23 cellular contexts compared by ENCODE assay signal in genomic region chr11:44903518-44903917, GRCh38. TPM values are rescaled to one million over a fixed set of nuclear protein-coding genes. Genes with fewer than 3 reads are reported as not detected.
DNase-seq lines count a peak whose midpoint lies in the region; ATAC-seq, FAIRE-seq and TF ChIP-seq lines count a peak whose summit lies in the region.
"Had no signal": no experiment of that assay in that cellular context is flagged by ENCODE, and none has a peak within 500 bp of the region (broad histone marks: within the 10 kb centered on the region; RNA-seq: fewer than 3 reads in every experiment).

No MANE protein-coding gene starts in this region.

- H3K9ac ChIP-seq in HepG2 (ENCODE audit: insufficient read depth, low read depth, low read length) (no peak overlapping the region), K562 (ENCODE audit: insufficient read depth in 1 of 2, low read depth in 2 of 2, low read length in 2 of 2) (no peak overlapping the region)
- H3K9ac ChIP-seq: BLaER1 had no signal

- intact Hi-C loops in HepG2 (cut with micrococcal nuclease; ENCODE audit: unreplicated experiment) = no loop called here
- intact Hi-C loops in right lobe of liver (cut with DNase I) = no loop called here
- intact Hi-C loops in K562 (cut with micrococcal nuclease) = no loop called here
- intact Hi-C loops in spleen (cut with DNase I; ENCODE audit: low total_unique reads) = no loop called here

- CTCF ChIA-PET in HepG2 (lab: Yijun Ruan, JAX; ENCODE audit: low intra/inter-chr PET ratio, low total read pairs) = no interaction called here
- CTCF ChIA-PET in K562 (lab: Yijun Ruan, JAX; ENCODE audit: low intra/inter-chr PET ratio) = no interaction called here
- CTCF ChIA-PET in RWPE1 (lab: Yijun Ruan, JAX) = interaction anchor here (0.7 to 1.2 kb wide), 2 partner anchors 24 to 1231 kb away, joined by 3 to 4 read pairs; no protein-coding TSS in a partner anchor

- POLR2A ChIA-PET in HepG2 (lab: Yijun Ruan, JAX) (no interaction called here), K562 (lab: Yijun Ruan, JAX) (interaction anchor here (0.6 kb wide), 1 partner anchor 110 kb away, joined by 3 read pairs; no protein-coding TSS in a partner anchor), RWPE1 (lab: Yijun Ruan, JAX; ENCODE audit: low non-redundant PET) (no interaction called here)

- no peak overlapping the region for H3K4me2 ChIP-seq in HepG2 (ENCODE audit: low read depth, low read length)
- H3K4me2 ChIP-seq in K562 (ENCODE audit: insufficient read depth, low read length) = no peak overlapping the region
- H3K4me2 ChIP-seq in osteoblast (ENCODE audit: insufficient read depth, low read length) = no peak overlapping the region
- H3K4me2 ChIP-seq: BLaER1 had no signal

- no peaks in the 10 kb centered on the region for H3K9me3 ChIP-seq in HepG2 (ENCODE audit: low read length)
- H3K9me3 ChIP-seq in right lobe of liver = no peaks in the 10 kb centered on the region
- no peaks in the 10 kb centered on the region for H3K9me3 ChIP-seq in K562 (replicated peaks; ENCODE audit: control insufficient read depth, insufficient read depth, low read depth, low read length)
- H3K9me3 ChIP-seq in osteoblast (ENCODE audit: low read depth, low read length) = no peaks in the 10 kb centered on the region
- peaks cover 0 to 10% (median 0%) of the 10 kb centered on the region in 8 donors for H3K9me3 ChIP-seq in spleen

- TF ChIP-seq EP300 in HepG2 (IDR thresholded peaks at IDR 0.05; ENCODE audit: low read depth in 2 of 2, low read length in 2 of 2) (no peak), HepG2 (CRISPR knock-in tag; IDR thresholded peaks at IDR 0.05; ENCODE audit: borderline replicate concordance) (no peak), K562 (IDR thresholded peaks at IDR 0.05; ENCODE audit: low read length) (no peak)

- H3K36me3 ChIP-seq in HepG2 (replicated peaks in 1 of 2; ENCODE audit: control insufficient read depth in 1 of 2, insufficient read depth in 2 of 2, low read length in 2 of 2) (no peaks in the 10 kb centered on the region), right lobe of liver (no peaks in the 10 kb centered on the region), K562 (ENCODE audit: control insufficient read depth, insufficient read depth, low read length) (no peaks in the 10 kb centered on the region), osteoblast (ENCODE audit: insufficient read depth, low read length) (no peaks in the 10 kb centered on the region), spleen (no peaks in the 10 kb centered on the region)
- H3K36me3 ChIP-seq: BLaER1 had no signal

- DNase-seq in HepG2 (ENCODE audit: low spot score) (no peak), right lobe of liver (no peak), K562 (ENCODE audit: extremely low read depth in 1 of 4, low spot score in 3 of 4) (no peak), osteoblast (ENCODE audit: insufficient read length, low spot score, missing footprints) (peak; percentile 72), C1 segment of cervical spinal cord (lab: John Stamatoyannopoulos, UW) (no peak), RWPE1 (ENCODE audit: low spot score) (no peak), spleen (no peak)
- DNase-seq: CD4-positive, alpha-beta T cell; CD8-positive, alpha-beta memory T cell; DMS 273 treated with DMSO at 0.1 percent for 48 hours; DMS79; EL; GDM1; GOT3; H7; HCEC 1CT had no signal

- TF ChIP-seq RAD21 in HepG2 (CRISPR knock-in tag; IDR thresholded peaks at IDR 0.05) (no peak), K562 (CRISPR knock-in tag; conservative IDR thresholded peaks at IDR 0.05 in 1 of 2, IDR thresholded peaks at IDR 0.05 in 1 of 2) (no peak)

- H3K27me3 ChIP-seq in HepG2 (ENCODE audit: control insufficient read depth in 1 of 2, insufficient read depth in 2 of 2, low read length in 2 of 2) (peaks cover 0 to 4% of the 10 kb centered on the region in 2 experiments; a peak in 2 of 5 replicates), right lobe of liver (no peaks in the 10 kb centered on the region), K562 (ENCODE audit: control insufficient read depth in 2 of 2, insufficient read depth in 2 of 2, low read length in 2 of 2) (peaks cover 0 to 26% of the 10 kb centered on the region in 2 experiments; a peak in 2 of 5 replicates), osteoblast (ENCODE audit: insufficient read depth, low read length) (peaks cover 6% of the 10 kb centered on the region), spleen (replicated peaks in 1 of 7) (no peaks in the 10 kb centered on the region)
- H3K27me3 ChIP-seq: BLaER1 had no signal

- H3K9me1 ChIP-seq in K562 (ENCODE audit: control insufficient read depth, insufficient read depth, low read length) = no peaks in the 10 kb centered on the region

- in situ Hi-C loops in HepG2 (cut with HindIII; ENCODE audit: extremely low pct_ligation_motif_present, low pct_unique_long_range_greater_than_20kb) = no loop called here
- in situ Hi-C loops in K562 (cut with MboI) = no loop called here

- H3K27ac ChIP-seq in HepG2 (ENCODE audit: extremely low read length, insufficient read depth, low read length) (no peak overlapping the region), right lobe of liver (no peak overlapping the region), K562 (ENCODE audit: extremely low read depth, low read depth, low read length) (no peak overlapping the region), osteoblast (ENCODE audit: low read depth, low read length) (no peak overlapping the region), RWPE1 (no peak overlapping the region), spleen (no peak overlapping the region)
- H3K27ac ChIP-seq: 22Rv1, BLaER1 had no signal

- H4K20me1 ChIP-seq in HepG2 (ENCODE audit: insufficient read depth, low read length) (no peaks in the 10 kb centered on the region), K562 (replicated peaks; ENCODE audit: control insufficient read depth, insufficient read depth, low read length) (no peaks in the 10 kb centered on the region), osteoblast (ENCODE audit: insufficient read depth, low read length) (no peaks in the 10 kb centered on the region)
- H4K20me1 ChIP-seq: BLaER1 had no signal

- no peak for ATAC-seq in HepG2
- no peak for ATAC-seq in right lobe of liver
- no peak for ATAC-seq in K562
- ATAC-seq in GM21825 (IDR thresholded peaks at IDR 0.05; ENCODE audit: unreplicated experiment) = no peak
- ATAC-seq: GM12878 had no signal

- H3K79me2 ChIP-seq in HepG2 (ENCODE audit: insufficient read depth, low read length) (no peaks in the 10 kb centered on the region), K562 (ENCODE audit: control insufficient read depth, insufficient read depth, low read length) (no peaks in the 10 kb centered on the region), osteoblast (ENCODE audit: insufficient read depth, low read length) (no peaks in the 10 kb centered on the region)

- H2AFZ ChIP-seq in HepG2 (ENCODE audit: low read length) (no peak overlapping the region), K562 (ENCODE audit: low read depth, low read length) (no peak overlapping the region), osteoblast (ENCODE audit: low read length) (no peak overlapping the region)

- TF ChIP-seq CTCF in HepG2 (CRISPR knock-in tag; IDR thresholded peaks at IDR 0.05) (no peak), right lobe of liver (IDR thresholded peaks at IDR 0.05) (no peak), K562 (IDR thresholded peaks at IDR 0.05 in 2 of 3, conservative IDR thresholded peaks at IDR 0.05 in 1 of 3; ENCODE audit: insufficient read depth in 2 of 3, low read depth in 1 of 3, low read length in 3 of 3) (no peak), osteoblast (IDR thresholded peaks at IDR 0.05; ENCODE audit: extremely low read depth, low read depth, low read length) (no peak), RWPE1 (conservative IDR thresholded peaks at IDR 0.05; ENCODE audit: low read depth) (no peak), spleen (IDR thresholded peaks at IDR 0.05 in 8 of 11, conservative IDR thresholded peaks at IDR 0.05 in 3 of 11) (no peak)

- FAIRE-seq in HepG2 (lab: Jason Lieb, UNC) (no peak), K562 (lab: Jason Lieb, UNC) (no peak)
- FAIRE-seq: A204.1, D721Med, GM12878, GM19239 had no signal

- BruUV-seq in HepG2 (replicated peaks; lab: Mats Ljungman, UMichigan) = no TSS peak
- BruUV-seq in K562 (replicated peaks; lab: Mats Ljungman, UMichigan) = no TSS peak

- 0% methylated on average over 3 of the region's 3 CpGs for WGBS in HepG2 (ENCODE audit: low lambda C conversion rate)
- WGBS in right lobe of liver (ENCODE audit: insufficient coverage, low coverage, low lambda C conversion rate, missing lambda C conversion rate) = 100% methylated on average over 2 of the region's 3 CpGs
- WGBS in K562 (ENCODE audit: insufficient coverage, low coverage, missing lambda C conversion rate) = 3% methylated on average over 3 of the region's 3 CpGs
- 85 to 95% (median 91%) methylated on average over 3 of the region's 3 CpGs for WGBS in spleen, 5 donors

- H3K4me1 ChIP-seq in HepG2 (ENCODE audit: insufficient read depth, low read length) = no peaks in the 10 kb centered on the region
- no peaks in the 10 kb centered on the region for H3K4me1 ChIP-seq in right lobe of liver
- peaks cover 4 to 10% of the 10 kb centered on the region in 2 experiments; a peak in 4 of 5 replicates for H3K4me1 ChIP-seq in K562 (replicated peaks in 1 of 2; ENCODE audit: control insufficient read depth in 2 of 2, insufficient read depth in 2 of 2, low read length in 2 of 2)
- no peaks in the 10 kb centered on the region for H3K4me1 ChIP-seq in osteoblast (ENCODE audit: insufficient read depth, low read length)
- peaks cover 0 to 18% (median 0%) of the 10 kb centered on the region in 6 donors for H3K4me1 ChIP-seq in spleen

- TF ChIP-seq POLR2A in HepG2 (IDR thresholded peaks at IDR 0.05; ENCODE audit: insufficient read depth in 1 of 2, low read depth in 2 of 2, low read length in 2 of 2) (no peak), right lobe of liver (IDR thresholded peaks at IDR 0.05) (no peak), K562 (conservative IDR thresholded peaks at IDR 0.05) (no peak), spleen (IDR thresholded peaks at IDR 0.05) (no peak)

- H3K4me3 ChIP-seq in HepG2 (replicated peaks in 1 of 3; ENCODE audit: insufficient read depth in 1 of 3, low read depth in 2 of 3, low read length in 3 of 3) (no peak overlapping the region), right lobe of liver (no peak overlapping the region), K562 (no peak overlapping the region), osteoblast (ENCODE audit: insufficient read depth, low read length) (no peak overlapping the region), spleen (no peak overlapping the region)
- H3K4me3 ChIP-seq: BLaER1, GM12878 had no signal

RNA-seq across cellular contexts. Expression of gene TP53I11, which starts 47.2 kb away (rescaled TPM):
- total RNA-seq in HepG2 (2016; rRNA removed; fragmentation: Illumina TruSeq; extraction: Trizol) (not detected in 2 replicates), right lobe of liver (10 to 100 TPM in 4 of 6 experiments, 1 to 10 TPM in 2; 5.7 to 22.1 (median 12.2) TPM), K562 (2014; rRNA removed) (0.82 and 1.2 TPM in 2 replicates), K562 (2014; rRNA removed; fragmentation: Illumina TruSeq; extraction: Trizol) (0.25 and 0.32 TPM in 2 replicates), K562 (2015; rRNA removed; fragmentation: Illumina TruSeq; extraction: Trizol) (0.14 and 0.45 TPM in 2 replicates), K562 (2021) (1.4 TPM in 2 replicates), osteoblast (43.9 and 47.8 TPM in 2 replicates), spleen (100 to 1,000 TPM in 5 of 7 donors, 10 to 100 TPM in 2; 80.1 to 169 (median 110) TPM)
- total RNA-seq in HepG2 (2016; cell fraction: cytosol; rRNA removed; fragmentation: Illumina TruSeq; extraction: Trizol; ENCODE audit: low read depth) = not detected in 2 replicates
- not detected in 2 replicates for total RNA-seq in HepG2 (2016; cell fraction: insoluble cytoplasmic fraction; rRNA removed; fragmentation: Illumina TruSeq; extraction: Trizol)
- not detected in 2 replicates for total RNA-seq in HepG2 (2016; cell fraction: membrane; rRNA removed; fragmentation: Illumina TruSeq; extraction: Trizol)
- total RNA-seq in HepG2 (2016; cell fraction: nucleus; rRNA removed; fragmentation: Illumina TruSeq; extraction: Trizol) = not detected in 2 replicates
- polyA plus RNA-seq in HepG2 (2011; rRNA removed) (not detected in 2 replicates), K562 (2011; rRNA removed) (2.5 and 3.0 TPM in 2 replicates), K562 (2014; fragmentation: Illumina TruSeq; extraction: Trizol) (0.70 and 1.3 TPM in 2 replicates), K562 (2014; fragmentation: Nextera tagmentation; extraction: Ambion mirVana) (not detected), K562 (2014; rRNA removed) (0.70 and 2.5 TPM in 2 replicates), spleen (10 to 100 TPM; 10.2 to 48.0 (median 11.6) TPM)
- not detected in 2 replicates for polyA plus RNA-seq in HepG2 (2011; cell fraction: cytosol; rRNA removed)
- polyA plus RNA-seq in HepG2 (2011; cell fraction: nucleus; rRNA removed) = not detected in 2 replicates
- polyA plus RNA-seq in HepG2 (2012) = not detected in 2 replicates
- not detected in 2 replicates for polyA plus RNA-seq in HepG2 (2016; cell fraction: cytosol; fragmentation: Illumina TruSeq; extraction: Trizol; ENCODE audit: low read depth)
- not detected in 2 replicates for polyA plus RNA-seq in HepG2 (2016; cell fraction: insoluble cytoplasmic fraction; fragmentation: Illumina TruSeq; extraction: Trizol; ENCODE audit: low read depth)
- polyA plus RNA-seq in HepG2 (2016; cell fraction: membrane; fragmentation: Illumina TruSeq; extraction: Trizol; ENCODE audit: low read depth) = not detected in 2 replicates
- polyA plus RNA-seq in HepG2 (2016; cell fraction: nucleus; fragmentation: Illumina TruSeq; extraction: Trizol; ENCODE audit: insufficient read depth, low read depth) = not detected in 2 replicates
- 1.0 TPM in 1 of 2 replicates, not detected in the other for polyA minus RNA-seq in HepG2 (2011; rRNA and poly(A)+ RNA removed; ENCODE audit: low replicate concordance)
- not detected in 2 replicates for polyA minus RNA-seq in HepG2 (2011; cell fraction: cytosol; rRNA and poly(A)+ RNA removed)
- not detected in 2 replicates for polyA minus RNA-seq in HepG2 (2011; cell fraction: nucleus; rRNA and poly(A)+ RNA removed)
- 2.5 and 10.1 TPM in 2 replicates for total RNA-seq in K562 (2011; cell fraction: chromatin; rRNA removed; ENCODE audit: low replicate concordance)
- total RNA-seq in K562 (2011; cell fraction: nucleolus; rRNA removed) = 2.9 and 5.0 TPM in 2 replicates
- 4.4 and 8.5 TPM in 2 replicates for total RNA-seq in K562 (2011; cell fraction: nucleoplasm; rRNA removed)
- 4.0 and 5.6 TPM in 2 replicates for polyA plus RNA-seq in K562 (2011; cell fraction: cytosol; rRNA removed)
- 7.9 and 11.7 TPM in 2 replicates for polyA plus RNA-seq in K562 (2011; cell fraction: nucleus; rRNA removed)
- polyA plus RNA-seq in K562 (2012) = 1.1 and 1.4 TPM in 2 replicates
- 2.3 and 3.0 TPM in 2 replicates for polyA minus RNA-seq in K562 (2011; rRNA and poly(A)+ RNA removed)
- polyA minus RNA-seq in K562 (2011; cell fraction: cytosol; rRNA and poly(A)+ RNA removed) = 3.3 and 5.7 TPM in 2 replicates
- 9.4 and 11.0 TPM in 2 replicates for polyA minus RNA-seq in K562 (2011; cell fraction: nucleus; rRNA and poly(A)+ RNA removed)
